8 cellular contexts compared by ENCODE assay signal in the genomic region with DNA sequence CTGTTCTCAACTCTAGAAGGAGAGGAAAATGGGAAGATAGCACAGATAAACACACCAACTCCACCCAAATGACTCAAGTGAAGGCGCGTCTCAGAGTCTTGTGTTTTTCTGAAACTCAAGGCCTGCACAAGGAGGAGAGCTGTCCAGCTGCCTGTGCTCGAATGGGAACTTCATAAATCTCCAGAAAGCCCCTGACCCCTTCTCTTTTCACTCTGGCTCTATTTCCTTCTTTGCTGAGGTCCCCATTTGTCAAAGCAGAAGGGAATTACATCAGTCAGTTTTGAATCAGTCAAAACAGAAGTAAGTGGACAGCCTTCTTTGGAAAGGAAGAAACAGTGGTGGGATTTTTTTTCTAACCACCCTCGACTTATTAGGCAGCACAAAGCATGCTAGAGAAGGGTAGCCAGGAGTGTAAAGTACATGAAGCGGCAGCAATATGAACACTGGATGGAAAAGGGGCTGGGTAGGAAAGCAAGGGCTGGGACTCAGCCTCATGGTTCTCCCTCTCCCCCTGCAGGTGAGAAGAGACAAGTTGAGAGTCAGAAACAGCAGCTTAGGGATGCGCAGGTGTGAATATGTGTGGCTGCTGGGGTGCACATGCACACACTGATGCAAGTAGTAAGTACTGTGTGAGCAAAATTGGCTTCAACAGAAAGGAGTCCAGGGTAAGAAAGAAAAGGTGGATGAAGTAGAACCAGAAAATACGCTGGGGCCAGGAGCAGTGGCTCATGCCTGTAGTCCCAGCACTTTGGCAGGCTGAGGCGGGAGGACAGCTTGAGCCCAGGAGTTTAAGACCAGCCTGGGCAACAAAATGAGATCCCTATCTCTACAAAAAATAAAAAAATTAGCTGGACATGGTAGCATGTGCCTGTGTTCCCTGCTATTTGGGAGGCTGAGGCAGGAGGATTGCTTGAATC. TPM values are rescaled to one million over a fixed set of nuclear protein-coding genes. Genes with fewer than 3 reads are reported as not detected.
DNase-seq lines count a peak whose midpoint lies in the region; ATAC-seq and TF ChIP-seq lines count a peak whose summit lies in the region.
"Had no signal": no experiment of that assay in that cellular context is flagged by ENCODE, and none has a peak within 500 bp of the region (broad histone marks: within the 10 kb centered on the region; RNA-seq: fewer than 3 reads in every experiment).

No MANE protein-coding gene starts in this region.

- TF ChIP-seq POLR2A in HCT116 (IDR thresholded peaks at IDR 0.05; ENCODE audit: borderline replicate concordance, extremely low read depth, insufficient read depth, insufficient read length) = no peak

- ATAC-seq in HCT116 = peak; percentile 99
- no peak for ATAC-seq in GM19452 (IDR thresholded peaks at IDR 0.05; ENCODE audit: unreplicated experiment)

- no peaks in the 10 kb centered on the region for H4K20me1 ChIP-seq in HCT116 (ENCODE audit: insufficient read depth)

- no peaks in the 10 kb centered on the region for H3K36me3 ChIP-seq in HCT116 (ENCODE audit: control insufficient read depth in 1 of 2, insufficient read depth in 2 of 2, low read length in 2 of 2)
- H3K36me3 ChIP-seq: upper lobe of left lung had no signal

- RAD21 ChIA-PET in HCT116 (lab: Charles Lee; ENCODE audit: low non-redundant PET in 1 of 2, low total read pairs in 2 of 2, uncharacterized antibody in 2 of 2, unreplicated experiment in 2 of 2) = interaction anchor here (1.0 to 1.4 kb wide), 3 partner anchors 20 to 187 kb away, joined by 5 to 16 read pairs (median 10); partner anchors contain the start of gene EPHB3 (in 2 of the 2)

- H3K4me2 ChIP-seq in HCT116 (ENCODE audit: low read length) = peak overlapping the region; percentile 12; the same call in 1 of the 2 replicates

- H3K79me2 ChIP-seq in HCT116 (ENCODE audit: insufficient read depth, low read length) = no peaks in the 10 kb centered on the region

- H3K9me3 ChIP-seq in HCT116 (ENCODE audit: control insufficient read depth in 1 of 2, insufficient read depth in 1 of 2, low read depth in 1 of 2, low read length in 2 of 2) = no peaks in the 10 kb centered on the region
- H3K9me3 ChIP-seq: upper lobe of left lung had no signal

- H2AFZ ChIP-seq in HCT116 (ENCODE audit: low read depth, low read length, poor library complexity, severe bottlenecking) = peak overlapping the region; percentile 72

- intact Hi-C loops in HCT116 (cut with micrococcal nuclease) = loop anchor here (1.0 kb wide), 2 partner anchors 29 to 187 kb away; partner anchors contain the start of gene EPHB3

- POLR2A ChIA-PET in HCT116 (lab: Charles Lee) = interaction anchor here (1.2 kb wide), 1 partner anchor 187 kb away, joined by 8 read pairs; the partner anchor contains the start of gene EPHB3

- H3K4me1 ChIP-seq in HCT116 (ENCODE audit: control insufficient read depth in 1 of 2, insufficient read depth in 2 of 2, low read length in 2 of 2) = peaks cover 0 to 7% of the 10 kb centered on the region in 2 experiments; a peak in 2 of 4 replicates

- no TSS peak for BruUV-seq in HCT116 (replicated peaks; lab: Mats Ljungman, UMichigan)

- H3K27ac ChIP-seq in HCT116 (ENCODE audit: low read depth, low read length) = no peak overlapping the region
- H3K27ac ChIP-seq: upper lobe of left lung had no signal

- no peak overlapping the region for H3K9ac ChIP-seq in HCT116 (ENCODE audit: low read length)

- TF ChIP-seq CTCF in GM12872 (IDR thresholded peaks at IDR 0.05; ENCODE audit: insufficient read depth, low read depth, low read length) (peak; percentile 48; the same call in 2 of the 3 replicates), HCT116 (IDR thresholded peaks at IDR 0.05 in 2 of 3, conservative IDR thresholded peaks at IDR 0.05 in 1 of 3; ENCODE audit: borderline replicate concordance in 1 of 3, insufficient read depth in 1 of 3, low read depth in 2 of 3, low read length in 2 of 3) (peak; percentile 64 to 88 (median 71)), fibroblast of villous mesenchyme (IDR thresholded peaks at IDR 0.05; ENCODE audit: insufficient read depth, low read depth, low read length) (peak; percentile 35)

- no peaks in the 10 kb centered on the region for H3K27me3 ChIP-seq in HCT116 (ENCODE audit: insufficient read depth, low read length)
- H3K27me3 ChIP-seq: upper lobe of left lung had no signal

- peak; percentile 89 for TF ChIP-seq RAD21 in HCT116 (IDR thresholded peaks at IDR 0.05; ENCODE audit: low read depth)

- CTCF ChIA-PET in HCT116 (lab: Charles Lee) = interaction anchor here (0.6 to 1.3 kb wide), 5 partner anchors 8 to 205 kb away, joined by 3 to 5 read pairs (median 3); no protein-coding TSS in a partner anchor

- DNase-seq in HCT116 (ENCODE audit: low read depth, low spot score) = peak; percentile 48
- DNase-seq in NOMO-1 treated with dmso at 0.1 percent for 144 hours (lab: John Stamatoyannopoulos, UW; ENCODE audit: unreplicated experiment) = peak; percentile 36
- no peak for DNase-seq in fibroblast of villous mesenchyme (ENCODE audit: low read depth)
- peak; percentile 36 for DNase-seq in stromal cell of bone marrow (ENCODE audit: low read depth)
- DNase-seq in activated effector memory CD4-positive, alpha-beta T cell treated with Interleukin-2 at 50 U/mL for 16 hours = no peak
- DNase-seq: upper lobe of left lung had no signal

- H3K4me3 ChIP-seq in HCT116 (replicated peaks in 1 of 2; ENCODE audit: low read depth in 1 of 2, low read length in 2 of 2) (no peak overlapping the region), fibroblast of villous mesenchyme (ENCODE audit: low read depth, low read length) (no peak overlapping the region)
- H3K4me3 ChIP-seq: upper lobe of left lung had no signal

- no peaks in the 10 kb centered on the region for H3K9me2 ChIP-seq in HCT116 (ENCODE audit: insufficient read depth)

TF ChIP-seq in HCT116, 20 proteins besides CTCF, POLR2A, EP300 and RAD21:
- no peak for TF ChIP-seq SP1 (IDR thresholded peaks at IDR 0.05; ENCODE audit: low read depth)
- TF ChIP-seq MAX (IDR thresholded peaks at IDR 0.05) = peak; percentile 88
- TF ChIP-seq, protein P1, sequence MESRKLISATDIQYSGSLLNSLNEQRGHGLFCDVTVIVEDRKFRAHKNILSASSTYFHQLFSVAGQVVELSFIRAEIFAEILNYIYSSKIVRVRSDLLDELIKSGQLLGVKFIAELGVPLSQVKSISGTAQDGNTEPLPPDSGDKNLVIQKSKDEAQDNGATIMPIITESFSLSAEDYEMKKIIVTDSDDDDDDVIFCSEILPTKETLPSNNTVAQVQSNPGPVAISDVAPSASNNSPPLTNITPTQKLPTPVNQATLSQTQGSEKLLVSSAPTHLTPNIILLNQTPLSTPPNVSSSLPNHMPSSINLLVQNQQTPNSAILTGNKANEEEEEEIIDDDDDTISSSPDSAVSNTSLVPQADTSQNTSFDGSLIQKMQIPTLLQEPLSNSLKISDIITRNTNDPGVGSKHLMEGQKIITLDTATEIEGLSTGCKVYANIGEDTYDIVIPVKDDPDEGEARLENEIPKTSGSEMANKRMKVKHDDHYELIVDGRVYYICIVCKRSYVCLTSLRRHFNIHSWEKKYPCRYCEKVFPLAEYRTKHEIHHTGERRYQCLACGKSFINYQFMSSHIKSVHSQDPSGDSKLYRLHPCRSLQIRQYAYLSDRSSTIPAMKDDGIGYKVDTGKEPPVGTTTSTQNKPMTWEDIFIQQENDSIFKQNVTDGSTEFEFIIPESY (IDR thresholded peaks at IDR 0.05; ENCODE audit: extremely low read depth, insufficient replicate concordance, low read length) = no peak

RNA-seq across cellular contexts. Expression of gene MAGEF1, which starts 36.6 kb away (rescaled TPM):
- 44.1 TPM for total RNA-seq in HCT116 (2021; ENCODE audit: unreplicated experiment)
- 27.4 and 32.4 TPM in 2 replicates for polyA plus RNA-seq in HCT116 (2012)
- total RNA-seq in fibroblast of villous mesenchyme = 20.6 and 23.7 TPM in 2 replicates

Comparison
In these comparisons a context has a peak if more than half of its experiments do, and no peak if none do; other contexts are left out.
1. DNase-seq: peak in HCT116 (single experiment), NOMO-1 treated with dmso at 0.1 percent for 144 hours (single experiment) and stromal cell of bone marrow (single experiment); none in fibroblast of villous mesenchyme (single experiment) and activated effector memory CD4-positive, alpha-beta T cell treated with Interleukin-2 at 50 U/mL for 16 hours (single experiment).
2. Peak in every context shown above with its lines, with median percentiles within 50 percentile points of each other: CTCF ChIP-seq.